15 cellular contexts compared by ENCODE assay signal in the genomic region with DNA sequence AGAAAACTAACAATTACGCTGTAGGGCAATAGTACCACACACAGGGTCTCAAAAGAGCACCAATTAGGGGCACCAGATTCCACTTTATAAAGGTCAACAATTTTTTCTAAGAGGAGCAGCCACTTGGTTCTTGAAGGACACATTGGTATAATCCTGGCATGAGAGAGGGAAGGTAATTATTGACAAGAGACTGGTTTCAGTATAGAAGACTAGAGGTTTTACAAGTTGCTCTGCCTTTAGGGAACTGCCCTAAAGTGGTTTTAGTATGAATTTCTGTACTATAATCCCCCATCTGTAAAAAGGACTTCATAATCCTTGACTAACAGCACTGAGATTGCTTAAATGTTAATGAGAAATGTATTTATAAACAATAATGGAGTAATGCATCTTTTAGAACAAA.
"Had no signal": no experiment of that assay in that cellular context is flagged by ENCODE, and none has a peak within 500 bp of the region (broad histone marks: within the 10 kb centered on the region; RNA-seq: fewer than 3 reads in every experiment).

No MANE protein-coding gene starts in this region.

- ATAC-seq: body of pancreas; foreskin keratinocyte; left cardiac atrium; lower lobe of right lung; naive thymus-derived CD8-positive, alpha-beta T cell had no signal

- DNase-seq: activated CD4-positive, alpha-beta T cell treated with anti-CD3 and anti-CD28 coated beads, Interleukin-2, amount 50 U/mL, for 1 hour; activated naive CD4-positive, alpha-beta T cell treated with anti-CD3 and anti-CD28 coated beads, Interleukin-2, amount 50 U/mL, for 16 hours; adrenal gland; body of pancreas; central memory CD4-positive, alpha-beta T cell; effector CD4-positive, alpha-beta T cell; foreskin keratinocyte; immature natural killer cell; left cardiac atrium; lower lobe of right lung; naive thymus-derived CD8-positive, alpha-beta T cell; posterior cingulate gyrus; small intestine; tibial artery; uterus had no signal
